27 cellular contexts compared by ENCODE assay signal in the genomic region with DNA sequence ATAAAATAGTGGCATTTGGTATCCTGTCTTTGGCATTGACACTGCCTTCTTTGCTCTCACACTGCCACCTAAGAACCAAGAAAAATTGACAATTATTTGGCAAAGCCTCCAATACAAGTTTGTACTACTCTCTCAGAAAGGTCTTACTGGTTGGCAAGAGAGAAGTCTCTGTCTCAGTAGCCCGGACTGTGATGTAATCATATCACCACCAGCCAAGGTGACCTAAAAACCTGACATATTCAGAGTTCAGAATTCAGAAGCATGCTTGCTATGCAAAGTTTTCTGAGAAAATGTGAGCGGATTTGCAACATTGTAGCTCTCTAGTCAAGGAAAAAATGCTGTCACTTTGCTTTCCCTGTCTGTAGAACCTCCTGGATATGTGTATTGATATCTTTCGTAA.
DNase-seq lines count a peak whose midpoint lies in the region; ATAC-seq, FAIRE-seq and TF ChIP-seq lines count a peak whose summit lies in the region.
"Had no signal": no experiment of that assay in that cellular context is flagged by ENCODE, and none has a peak within 500 bp of the region (broad histone marks: within the 10 kb centered on the region; RNA-seq: fewer than 3 reads in every experiment).

No MANE protein-coding gene starts in this region.

- H3K27me3 ChIP-seq in OCI-LY3 (ENCODE audit: low read depth, low read length) (no peaks in the 10 kb centered on the region), bronchial epithelial cell (ENCODE audit: control insufficient read depth, insufficient read depth, low read length) (no peaks in the 10 kb centered on the region), iPS-20b (ENCODE audit: insufficient read depth, low read length) (no peaks in the 10 kb centered on the region), testis (no peaks in the 10 kb centered on the region)
- H3K27me3 ChIP-seq: BE2C, BLaER1 had no signal

- H3K4me1 ChIP-seq in OCI-LY3 (ENCODE audit: low read length) (no peaks in the 10 kb centered on the region), iPS-20b (ENCODE audit: insufficient read depth, low read length) (peaks cover 29% of the 10 kb centered on the region), testis (no peaks in the 10 kb centered on the region)
- H3K4me1 ChIP-seq: BE2C, BLaER1 had no signal

- no peaks in the 10 kb centered on the region for H4K20me1 ChIP-seq in OCI-LY3 (ENCODE audit: insufficient read depth, low read length)
- H4K20me1 ChIP-seq: BLaER1 had no signal

- intact Hi-C loops in testis (cut with DNase I; ENCODE audit: low total_unique reads): no loop called here

- H3K9me3 ChIP-seq in OCI-LY3 (ENCODE audit: insufficient read depth, low read length) (no peaks in the 10 kb centered on the region), iPS-20b (ENCODE audit: insufficient read depth, low read depth, low read length) (no peaks in the 10 kb centered on the region), testis (no peaks in the 10 kb centered on the region)
- H3K9me3 ChIP-seq: BE2C, BLaER1 had no signal

- 64 to 73% methylated on average over 3 of the region's 3 CpGs for WGBS in testis, 2 donors

- H3K27ac ChIP-seq in OCI-LY3 (ENCODE audit: low read length) (no peak overlapping the region), iPS-20b (ENCODE audit: low read length) (no peak overlapping the region), testis (peak overlapping the region in 1 of 2 donors; percentile 15)
- H3K27ac ChIP-seq: BLaER1 had no signal

- H3K79me2 ChIP-seq in OCI-LY3 (ENCODE audit: low read length): no peaks in the 10 kb centered on the region

- H2AFZ ChIP-seq in OCI-LY3 (ENCODE audit: low read depth, low read length): peak overlapping the region; percentile 40; the same call in 1 of the 2 replicates

- no peak for ATAC-seq in HG03108 (IDR thresholded peaks at IDR 0.05; ENCODE audit: unreplicated experiment)
- ATAC-seq in GM21423 (IDR thresholded peaks at IDR 0.05; ENCODE audit: unreplicated experiment): no peak
- no peak for ATAC-seq in GM21723 (IDR thresholded peaks at IDR 0.05; ENCODE audit: unreplicated experiment)
- ATAC-seq: GM12878 had no signal

- FAIRE-seq in bronchial epithelial cell (lab: Jason Lieb, UNC): peak; percentile 28
- FAIRE-seq: GM12878, GM12892, GM18507 had no signal

- no peak for DNase-seq in bronchial epithelial cell (ENCODE audit: low read depth)
- DNase-seq in testis: peak; percentile 64
- no peak for DNase-seq in stimulated activated naive CD4-positive, alpha-beta T cell (lab: John Stamatoyannopoulos, UW)
- DNase-seq: 8988T; ACHN; BE2C; C1 segment of cervical spinal cord; CD4-positive, alpha-beta memory T cell; CD4-positive, CD25-positive, alpha-beta regulatory T cell; CD8-positive, alpha-beta memory T cell; COR-L47; DMS 273 treated with DMSO at 0.1 percent for 48 hours; DMS153; DMS53; DMS79; DND-41; EL; GDM1 had no signal

- H3K4me2 ChIP-seq in OCI-LY3 (ENCODE audit: low read length): no peak overlapping the region
- H3K4me2 ChIP-seq: BLaER1 had no signal

- TF ChIP-seq POLR2A in testis (IDR thresholded peaks at IDR 0.05): no peak

- TF ChIP-seq CTCF in OCI-LY3 (IDR thresholded peaks at IDR 0.05; ENCODE audit: low read depth, low read length) (no peak), bronchial epithelial cell (IDR thresholded peaks at IDR 0.05; ENCODE audit: insufficient read depth, low read length, severe bottlenecking) (no peak), testis (IDR thresholded peaks at IDR 0.05) (no peak)

- H3K4me3 ChIP-seq in OCI-LY3 (ENCODE audit: low read length) (no peak overlapping the region), bronchial epithelial cell (ENCODE audit: low read depth, low read length) (no peak overlapping the region), iPS-20b (ENCODE audit: low read length) (0 out of 2 replicates have a peak overlapping the region, but pooled peaks have one; percentile 17), testis (no peak overlapping the region)
- H3K4me3 ChIP-seq: BLaER1, GM12878 had no signal

- H3K36me3 ChIP-seq in OCI-LY3 (replicated peaks; ENCODE audit: low read depth, low read length): no peaks in the 10 kb centered on the region
- no peaks in the 10 kb centered on the region for H3K36me3 ChIP-seq in bronchial epithelial cell (ENCODE audit: control insufficient read depth, insufficient read depth, low read length)
- H3K36me3 ChIP-seq in iPS-20b (ENCODE audit: insufficient read depth, low read depth, low read length): no peaks in the 10 kb centered on the region
- H3K36me3 ChIP-seq in testis (ENCODE audit: low read depth, missing control alignments): no peaks in the 10 kb centered on the region
- H3K36me3 ChIP-seq: BE2C, BLaER1 had no signal

- H3K9ac ChIP-seq in OCI-LY3 (ENCODE audit: low read length) (no peak overlapping the region), iPS-20b (ENCODE audit: low read depth, low read length) (no peak overlapping the region)
- H3K9ac ChIP-seq: BLaER1 had no signal
